ENCODE assay signal across 29 cellular contexts in genomic region chr1:163264256-163264655, GRCh38. TPM values are rescaled to one million over a fixed set of nuclear protein-coding genes. Genes with fewer than 3 reads are reported as not detected.
A peak's percentile ranks its signal among the peaks of the same experiment; 100 is the strongest.
DNase-seq lines count a peak whose midpoint lies in the region; ATAC-seq, FAIRE-seq and TF ChIP-seq lines count a peak whose summit lies in the region.
"Had no signal": no experiment of that assay in that cellular context is flagged by ENCODE, and none has a peak within 500 bp of the region (broad histone marks: within the 10 kb centered on the region; RNA-seq: fewer than 3 reads in every experiment).

No MANE protein-coding gene starts in this region.

- TF ChIP-seq CTCF in fibroblast of the aortic adventitia (IDR thresholded peaks at IDR 0.05; ENCODE audit: insufficient read depth, low read length) = no peak

- peak; percentile 21 for ATAC-seq in GM18870 (IDR thresholded peaks at IDR 0.05; ENCODE audit: unreplicated experiment)
- peak; percentile 30 for ATAC-seq in HG02642 (IDR thresholded peaks at IDR 0.05; ENCODE audit: poor library complexity, unreplicated experiment)
- ATAC-seq in HG03460 (IDR thresholded peaks at IDR 0.05; ENCODE audit: unreplicated experiment) = peak; percentile 24
- ATAC-seq in HG03135 (IDR thresholded peaks at IDR 0.05; ENCODE audit: unreplicated experiment) = no peak
- ATAC-seq: activated naive CD8-positive, alpha-beta T cell treated with anti-CD3 and anti-CD28 coated beads, Interleukin-2, amount 50 U/mL, for 24 hours; activated T-cell treated with anti-CD3 and anti-CD28 coated beads, Interleukin-2, amount 50 U/mL, for 4 hours; HepG2; naive thymus-derived CD8-positive, alpha-beta T cell had no signal

- no peak overlapping the region for H3K4me3 ChIP-seq in fibroblast of the aortic adventitia (ENCODE audit: low read depth, low read length)
- H3K4me3 ChIP-seq: BLaER1, suprapubic skin had no signal

- no peak for FAIRE-seq in GM12891 (lab: Jason Lieb, UNC)
- FAIRE-seq: endothelial cell of umbilical vein, G401.6, HepG2, kidney had no signal

- no peak for TF ChIP-seq POLR2A in GM12891 (IDR thresholded peaks at IDR 0.05; ENCODE audit: low read depth, low read length)

- peak; percentile 39 for DNase-seq in fibroblast of the aortic adventitia (ENCODE audit: low read depth)
- DNase-seq in GM12891 (ENCODE audit: insufficient read length, low spot score) = no peak
- no peak for DNase-seq in A172 (ENCODE audit: low spot score)
- DNase-seq in NCI-H345 treated with DMSO at 0.1 percent for 48 hours (lab: John Stamatoyannopoulos, UW; ENCODE audit: unreplicated experiment) = no peak
- DNase-seq: activated CD4-positive, alpha-beta T cell treated with anti-CD3 and anti-CD28 coated beads, Interleukin-2, amount 10 ng/mL, durations not matched to agents 7 days and 5 days; activated gamma-delta T cell treated with Interleukin-2 at 50 U/mL for 16 hours; activated naive CD8-positive, alpha-beta T cell treated with anti-CD3 and anti-CD28 coated beads, Interleukin-2, amount 50 U/mL, for 24 hours; activated T-cell treated with anti-CD3 and anti-CD28 coated beads, Interleukin-2, amount 50 U/mL, for 4 hours; glutamatergic neuron; HCEC 1CT; Kasumi-1; kidney; midbrain; naive thymus-derived CD8-positive, alpha-beta T cell; NCI-H2171; NCI-H524; nucleus accumbens; SHP77 treated with DMSO at 0.1 percent for 48 hours; stimulated activated CD4-positive, alpha-beta T cell treated with anti-CD3 and anti-CD28 coated beads, Interleukin-15, amount 100 ng/mL, for 24 hours; stimulated activated naive CD4-positive, alpha-beta T cell had no signal

TF ChIP-seq in GM12891, 5 proteins besides CTCF, POLR2A, EP300 and RAD21:
- TF ChIP-seq POU2F2 (IDR thresholded peaks at IDR 0.05; ENCODE audit: low read depth, low read length) (no peak), TAF1 (IDR thresholded peaks at IDR 0.05; ENCODE audit: low read depth, low read length) (no peak), SPI1 (IDR thresholded peaks at IDR 0.05; ENCODE audit: low read depth, low read length) (no peak), PAX5 (IDR thresholded peaks at IDR 0.05; ENCODE audit: insufficient read depth, low read length, severe bottlenecking) (no peak), POLR2AphosphoS5 (IDR thresholded peaks at IDR 0.05; ENCODE audit: low read depth, low read length) (no peak)

RNA-seq across cellular contexts. Expression of gene NUF2, which starts 57.5 kb away (rescaled TPM):
- total RNA-seq in fibroblast of the aortic adventitia (ENCODE audit: low replicate concordance) = 1.2 and 25.8 TPM in 2 replicates
- 21.8 TPM for polyA plus RNA-seq in GM12891 (2012; ENCODE audit: low read depth, missing spikeins)
- 74.7 and 95.8 TPM in 2 replicates for total RNA-seq in A172 (2014; rRNA removed; shearing (Covaris generic))
